In genomic region chr20:58851969-58852458, GRCh38 we compare ENCODE assay signal across 9 cellular contexts. TPM values are rescaled to one million over a fixed set of nuclear protein-coding genes. Genes with fewer than 3 reads are reported as not detected.
DNase-seq lines count a peak whose midpoint lies in the region; ATAC-seq and TF ChIP-seq lines count a peak whose summit lies in the region.
"Had no signal": no experiment of that assay in that cellular context is flagged by ENCODE, and none has a peak within 500 bp of the region (broad histone marks: within the 10 kb centered on the region; RNA-seq: fewer than 3 reads in every experiment).

No MANE protein-coding gene starts in this region.

- H3K9me3 Mint-ChIP-seq in T-cell = no peaks in the 10 kb centered on the region

- H3K27me3 ChIP-seq in GM06990 (replicated peaks; ENCODE audit: control insufficient read depth, insufficient read depth, low read length) = no peaks in the 10 kb centered on the region; the same call in 1 of the 2 replicates
- H3K27me3 ChIP-seq: testis had no signal

- peaks cover 25 to 72% of the 10 kb centered on the region in 2 donors for H3K27me3 Mint-ChIP-seq in T-cell

- POLR2A ChIA-PET in T-cell (lab: Charles Lee) = interaction anchor here in 1 of 2 donors (0.7 kb wide), 1 partner anchor 48 kb away, joined by 6 read pairs; no protein-coding TSS in a partner anchor

- ATAC-seq in T-cell (replicated peaks in 1 of 4) (no peak), HG02970 (IDR thresholded peaks at IDR 0.05; ENCODE audit: low FRiP score, unreplicated experiment) (no peak)

- no peak overlapping the region for H3K27ac Mint-ChIP-seq in T-cell

- H3K36me3 Mint-ChIP-seq in T-cell = no peaks in the 10 kb centered on the region

- peaks cover 24 to 47% (median 33%) of the 10 kb centered on the region in 3 donors for H3K4me1 Mint-ChIP-seq in T-cell

- CTCF ChIA-PET in T-cell (lab: Charles Lee) = interaction anchor here in 1 of 2 donors (0.9 kb wide), 1 partner anchor 11 kb away, joined by 4 read pairs; no protein-coding TSS in a partner anchor

- no peaks in the 10 kb centered on the region for H3K36me3 ChIP-seq in GM06990 (ENCODE audit: control insufficient read depth, insufficient read depth, low read length)

- DNase-seq in GM06990 (ENCODE audit: extremely low read depth, insufficient read length) (peak; percentile 10), T-cell (no peak), fibroblast of pulmonary artery (ENCODE audit: low read depth) (no peak), retina (peak; percentile 38), globus pallidus (ENCODE audit: low spot score) (no peak), T-helper 9 cell (no peak), AG08396 (ENCODE audit: low spot score) (no peak)

- TF ChIP-seq CTCF in GM06990 (IDR thresholded peaks at IDR 0.05; ENCODE audit: insufficient read depth, low read length, poor library complexity, severe bottlenecking) (no peak), fibroblast of pulmonary artery (IDR thresholded peaks at IDR 0.05; ENCODE audit: low read length, missing control alignments) (no peak)

- H3K4me3 ChIP-seq in GM06990 (replicated peaks; ENCODE audit: low read depth, low read length) (peak overlapping the region; percentile 74), fibroblast of pulmonary artery (replicated peaks; ENCODE audit: low read depth, low read length) (peak overlapping the region; percentile 71)

- peak overlapping the region; percentile 84 to 90 (median 85) for H3K4me3 Mint-ChIP-seq in T-cell

RNA-seq across cellular contexts. Expression of gene GNAS, which starts 0.5 kb away (rescaled TPM):
- total RNA-seq in T-cell = 100 to 1,000 TPM; 578 to 855 (median 640) TPM

RNA-seq across cellular contexts. Expression of gene GNAS-AS1, which starts 1.3 kb away (rescaled TPM):
- total RNA-seq in T-cell = 1 to 10 TPM; 1.1 to 1.7 (median 1.5) TPM

Comparison
In these comparisons a context has a peak if more than half of its experiments do, and no peak if none do; other contexts are left out.
1. DNase-seq: peak in GM06990 (single experiment) and retina (single experiment); none in T-cell (0 of 34), fibroblast of pulmonary artery (single experiment), globus pallidus (single experiment), T-helper 9 cell (single experiment) and AG08396 (single experiment).